In the genomic region with DNA sequence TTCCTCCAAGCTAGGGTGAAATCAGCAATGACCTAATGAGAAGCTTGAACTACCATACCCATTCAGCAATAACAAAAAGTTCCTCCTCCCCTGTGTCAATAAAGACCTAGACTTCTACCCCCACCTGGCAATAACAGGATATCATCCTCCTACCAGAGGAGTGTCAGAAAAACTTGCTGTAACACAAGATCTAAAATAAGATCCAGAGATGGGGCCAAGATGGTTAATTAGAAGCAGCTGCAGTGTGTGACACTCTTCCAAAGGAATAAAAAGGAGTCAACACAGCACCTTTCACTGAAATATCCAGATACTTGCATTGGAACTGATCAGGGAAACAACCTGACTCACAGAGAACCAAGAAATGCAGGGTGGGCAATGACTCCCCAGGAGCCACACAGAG, we compare ENCODE assay signal across 19 cellular contexts.
"Had no signal": no experiment of that assay in that cellular context is flagged by ENCODE, and none has a peak within 500 bp of the region (broad histone marks: within the 10 kb centered on the region; RNA-seq: fewer than 3 reads in every experiment).

No MANE protein-coding gene starts in this region.

- H3K9me3 ChIP-seq: esophagus squamous epithelium, heart right ventricle, ovary, tibial artery, upper lobe of left lung, vagina had no signal

- H3K4me2 ChIP-seq: smooth muscle cell had no signal

- H3K27ac Mint-ChIP-seq: naive thymus-derived CD8-positive, alpha-beta T cell had no signal

- H3K4me1 Mint-ChIP-seq: naive thymus-derived CD8-positive, alpha-beta T cell had no signal

- H3K36me3 ChIP-seq: esophagus squamous epithelium, heart right ventricle, ovary, tibial artery, upper lobe of left lung, vagina had no signal

- DNase-seq: cerebellar nuclear complex; dermis blood vessel endothelial cell; esophagus squamous epithelium; foreskin melanocyte; heart right ventricle; hypothalamus; kidney glomerular epithelial cell; mammary epithelial cell; naive thymus-derived CD8-positive, alpha-beta T cell; ovary; right cardiac atrium; stimulated activated CD4-positive, alpha-beta T cell treated with anti-CD3 and anti-CD28 coated beads, Interleukin-2, amount 100 ng/mL, for 48 hours; stimulated activated naive CD8-positive, alpha-beta T cell treated with anti-CD3 and anti-CD28 coated beads, Interleukin-15, Interleukin-2, amounts not matched to agents 100 U/mL and 50 U/mL, for 24 hours; tibial artery; upper lobe of left lung had no signal

- H3K4me1 ChIP-seq: esophagus squamous epithelium, heart right ventricle, tibial artery, upper lobe of left lung, vagina had no signal

- H3K4me3 ChIP-seq: esophagus squamous epithelium, heart right ventricle, ovary, smooth muscle cell, tibial artery, upper lobe of left lung, vagina had no signal

- H3K4me3 Mint-ChIP-seq: naive thymus-derived CD8-positive, alpha-beta T cell; neural crest cell had no signal

- H3K27me3 ChIP-seq: esophagus squamous epithelium, heart right ventricle, ovary, tibial artery, upper lobe of left lung, vagina had no signal

- H3K27ac ChIP-seq: heart right ventricle, ovary, tibial artery, upper lobe of left lung, vagina had no signal

- ATAC-seq: heart right ventricle; left lobe of liver; naive thymus-derived CD8-positive, alpha-beta T cell; right cardiac atrium had no signal

- H3K36me3 Mint-ChIP-seq: naive thymus-derived CD8-positive, alpha-beta T cell had no signal
